In the genomic region with DNA sequence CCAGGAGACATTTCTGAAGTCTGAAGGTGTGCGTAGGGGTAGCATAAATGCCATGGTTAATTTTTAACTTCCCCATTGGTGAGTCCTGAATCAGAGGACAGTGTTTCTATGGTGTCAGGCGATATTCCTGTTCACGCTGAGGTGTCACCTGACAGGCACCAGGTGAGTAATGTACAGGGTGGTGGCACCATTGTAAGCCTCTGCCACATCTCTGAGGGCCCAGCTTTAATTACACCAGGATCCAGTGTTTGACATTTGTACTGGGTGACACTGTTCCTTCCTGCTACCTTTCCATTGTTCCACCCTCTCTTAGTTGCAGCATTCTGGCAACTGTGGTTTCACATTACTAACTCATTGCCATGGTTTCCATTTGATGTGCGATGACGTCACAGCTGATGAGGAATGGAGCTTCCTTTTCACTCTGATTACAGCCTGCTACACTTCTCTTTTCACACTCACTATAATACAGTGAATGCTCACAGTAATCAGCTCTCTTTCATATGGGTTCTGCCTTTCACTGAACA, we compare ENCODE assay signal across 9 cellular contexts. TPM values are rescaled to one million over a fixed set of nuclear protein-coding genes. Genes with fewer than 3 reads are reported as not detected.
DNase-seq lines count a peak whose midpoint lies in the region; TF ChIP-seq lines count a peak whose summit lies in the region.
"Had no signal": no experiment of that assay in that cellular context is flagged by ENCODE, and none has a peak within 500 bp of the region (broad histone marks: within the 10 kb centered on the region; RNA-seq: fewer than 3 reads in every experiment).

No MANE protein-coding gene starts in this region.

- H3K27me3 Mint-ChIP-seq in activated T-helper 2 cell treated with anti-CD3 and anti-CD28 coated beads, Interferon-gamma antibody, Interleukin-2, Interleukin-4, amounts not matched to agents 10 μg/mL and 5 μg/mL and 100 μg/mL, durations not matched to agents 14 hours and 24 hours and 36 hours (ENCODE audit: low read depth) = peaks cover 2% of the 10 kb centered on the region

- H3K36me3 ChIP-seq in mucosa of rectum (ENCODE audit: control insufficient read depth in 2 of 2, insufficient read depth in 2 of 2, low read length in 2 of 2) (no peaks in the 10 kb centered on the region), thyroid gland (no peaks in the 10 kb centered on the region), osteoblast (ENCODE audit: insufficient read depth, low read length) (no peaks in the 10 kb centered on the region)
- H3K36me3 ChIP-seq: HAP-1 had no signal

- H2AFZ ChIP-seq in osteoblast (ENCODE audit: low read length) = no peak overlapping the region

- H3K36me3 Mint-ChIP-seq in activated T-helper 2 cell treated with anti-CD3 and anti-CD28 coated beads, Interferon-gamma antibody, Interleukin-2, Interleukin-4, amounts not matched to agents 10 μg/mL and 5 μg/mL and 100 μg/mL, durations not matched to agents 14 hours and 24 hours and 36 hours (ENCODE audit: low read depth) = no peaks in the 10 kb centered on the region

- no peaks in the 10 kb centered on the region for H3K9me3 Mint-ChIP-seq in activated T-helper 2 cell treated with anti-CD3 and anti-CD28 coated beads, Interferon-gamma antibody, Interleukin-2, Interleukin-4, amounts not matched to agents 10 μg/mL and 5 μg/mL and 100 μg/mL, durations not matched to agents 14 hours and 24 hours and 36 hours

- peak overlapping the region; percentile 67 to 80 for H3K27ac ChIP-seq in mucosa of rectum (ENCODE audit: low read depth in 2 of 2, low read length in 2 of 2)
- no peak overlapping the region for H3K27ac ChIP-seq in thyroid gland
- no peak overlapping the region for H3K27ac ChIP-seq in osteoblast (ENCODE audit: low read depth, low read length)

- H3K27ac Mint-ChIP-seq in activated T-helper 2 cell treated with anti-CD3 and anti-CD28 coated beads, Interferon-gamma antibody, Interleukin-2, Interleukin-4, amounts not matched to agents 10 μg/mL and 5 μg/mL and 100 μg/mL, durations not matched to agents 14 hours and 24 hours and 36 hours = no peak overlapping the region

- no peak overlapping the region for H3K4me3 ChIP-seq in mucosa of rectum (ENCODE audit: low read length in 2 of 2)
- no peak overlapping the region for H3K4me3 ChIP-seq in thyroid gland (replicated peaks in 1 of 3)
- no peak overlapping the region for H3K4me3 ChIP-seq in osteoblast (ENCODE audit: insufficient read depth, low read length)
- H3K4me3 ChIP-seq: HAP-1 had no signal

- no peak overlapping the region for H3K9ac ChIP-seq in mucosa of rectum (ENCODE audit: low read depth in 1 of 2, low read length in 2 of 2)

- no peak overlapping the region for H3K4me3 Mint-ChIP-seq in activated T-helper 2 cell treated with anti-CD3 and anti-CD28 coated beads, Interferon-gamma antibody, Interleukin-2, Interleukin-4, amounts not matched to agents 10 μg/mL and 5 μg/mL and 100 μg/mL, durations not matched to agents 14 hours and 24 hours and 36 hours (ENCODE audit: low read depth)

- H3K79me2 ChIP-seq in osteoblast (ENCODE audit: insufficient read depth, low read length) = no peaks in the 10 kb centered on the region

- H3K27me3 ChIP-seq in mucosa of rectum (ENCODE audit: control insufficient read depth in 2 of 2, insufficient read depth in 2 of 2, low read length in 2 of 2) (peaks cover 0 to 3% of the 10 kb centered on the region in 2 donors), thyroid gland (no peaks in the 10 kb centered on the region), osteoblast (ENCODE audit: insufficient read depth, low read length) (no peaks in the 10 kb centered on the region)

- H3K4me1 ChIP-seq in mucosa of rectum (ENCODE audit: control insufficient read depth in 2 of 2, insufficient read depth in 2 of 2, low read length in 2 of 2) (peaks cover 6 to 8% of the 10 kb centered on the region in 2 donors), thyroid gland (peaks cover 0 to 6% of the 10 kb centered on the region in 2 donors), osteoblast (ENCODE audit: insufficient read depth, low read length) (no peaks in the 10 kb centered on the region)
- H3K4me1 ChIP-seq: HAP-1 had no signal

- WGBS in thyroid gland, 2 donors = 75 to 83% methylated on average over 5 of the region's 5 CpGs

- no peak overlapping the region for H3K4me2 ChIP-seq in osteoblast (ENCODE audit: insufficient read depth, low read length)

- TF ChIP-seq POLR2A in thyroid gland (IDR thresholded peaks at IDR 0.05) = no peak

- DNase-seq in EH (ENCODE audit: low read depth) = peak; percentile 43
- DNase-seq in MV-4-11 (lab: John Stamatoyannopoulos, UW) = peak; percentile 77
- peak; percentile 12 for DNase-seq in activated T-helper 2 cell treated with anti-CD3 and anti-CD28 coated beads, Interferon-gamma antibody, Interleukin-2, Interleukin-4, amounts not matched to agents 10 μg/mL and 5 μg/mL and 100 μg/mL, durations not matched to agents 14 hours and 24 hours and 36 hours (ENCODE audit: low spot score)
- DNase-seq in thyroid gland = no peak
- DNase-seq in osteoblast (ENCODE audit: insufficient read length, low spot score, missing footprints) = no peak
- DNase-seq in GM19238 (ENCODE audit: insufficient read length, low spot score) = no peak
- DNase-seq in activated gamma-delta T cell (lab: John Stamatoyannopoulos, UW) = no peak

- H4K20me1 ChIP-seq in osteoblast (ENCODE audit: insufficient read depth, low read length) = no peaks in the 10 kb centered on the region

- H3K9me3 ChIP-seq in mucosa of rectum (ENCODE audit: control insufficient read depth in 2 of 2, low read length in 2 of 2) (no peaks in the 10 kb centered on the region), thyroid gland (no peaks in the 10 kb centered on the region), osteoblast (ENCODE audit: low read depth, low read length) (no peaks in the 10 kb centered on the region)
- H3K9me3 ChIP-seq: HAP-1 had no signal

- intact Hi-C loops in activated T-helper 2 cell treated with anti-CD3 and anti-CD28 coated beads, Interferon-gamma antibody, Interleukin-2, Interleukin-4, amounts not matched to agents 10 μg/mL and 5 μg/mL and 100 μg/mL, durations not matched to agents 14 hours and 24 hours and 36 hours (cut with micrococcal nuclease) = no loop called here
- intact Hi-C loops in thyroid gland (cut with DNase I) = no loop called here

- peaks cover 6% of the 10 kb centered on the region for H3K4me1 Mint-ChIP-seq in activated T-helper 2 cell treated with anti-CD3 and anti-CD28 coated beads, Interferon-gamma antibody, Interleukin-2, Interleukin-4, amounts not matched to agents 10 μg/mL and 5 μg/mL and 100 μg/mL, durations not matched to agents 14 hours and 24 hours and 36 hours (ENCODE audit: low read depth)

- no peak for TF ChIP-seq CTCF in thyroid gland (IDR thresholded peaks at IDR 0.05)
- TF ChIP-seq CTCF in osteoblast (IDR thresholded peaks at IDR 0.05; ENCODE audit: extremely low read depth, low read depth, low read length) = no peak

RNA-seq across cellular contexts. Expression of gene MARK1, which starts 40.6 kb away (rescaled TPM):
- total RNA-seq in activated T-helper 2 cell treated with anti-CD3 and anti-CD28 coated beads, Interferon-gamma antibody, Interleukin-2, Interleukin-4, amounts not matched to agents 10 μg/mL and 5 μg/mL and 100 μg/mL, durations not matched to agents 14 hours and 24 hours and 36 hours = not detected in 2 replicates
- total RNA-seq in thyroid gland (10 to 100 TPM; 10.9 to 21.2 (median 14.4) TPM), osteoblast (0.72 and 1.5 TPM in 2 replicates)

Comparison
In these comparisons a context has a peak if more than half of its experiments do, and no peak if none do; other contexts are left out.
1. DNase-seq: peak in EH (single experiment), MV-4-11 (single experiment) and activated T-helper 2 cell treated with anti-CD3 and anti-CD28 coated beads, Interferon-gamma antibody, Interleukin-2, Interleukin-4, amounts not matched to agents 10 μg/mL and 5 μg/mL and 100 μg/mL, durations not matched to agents 14 hours and 24 hours and 36 hours (single experiment); none in thyroid gland (0 of 2), osteoblast (single experiment), GM19238 (single experiment) and activated gamma-delta T cell (single experiment).
2. H3K27ac ChIP-seq: peak in mucosa of rectum (2 of 2); none in thyroid gland (0 of 3) and osteoblast (single experiment).